ENCODE assay signal across 13 cellular contexts in the genomic region with DNA sequence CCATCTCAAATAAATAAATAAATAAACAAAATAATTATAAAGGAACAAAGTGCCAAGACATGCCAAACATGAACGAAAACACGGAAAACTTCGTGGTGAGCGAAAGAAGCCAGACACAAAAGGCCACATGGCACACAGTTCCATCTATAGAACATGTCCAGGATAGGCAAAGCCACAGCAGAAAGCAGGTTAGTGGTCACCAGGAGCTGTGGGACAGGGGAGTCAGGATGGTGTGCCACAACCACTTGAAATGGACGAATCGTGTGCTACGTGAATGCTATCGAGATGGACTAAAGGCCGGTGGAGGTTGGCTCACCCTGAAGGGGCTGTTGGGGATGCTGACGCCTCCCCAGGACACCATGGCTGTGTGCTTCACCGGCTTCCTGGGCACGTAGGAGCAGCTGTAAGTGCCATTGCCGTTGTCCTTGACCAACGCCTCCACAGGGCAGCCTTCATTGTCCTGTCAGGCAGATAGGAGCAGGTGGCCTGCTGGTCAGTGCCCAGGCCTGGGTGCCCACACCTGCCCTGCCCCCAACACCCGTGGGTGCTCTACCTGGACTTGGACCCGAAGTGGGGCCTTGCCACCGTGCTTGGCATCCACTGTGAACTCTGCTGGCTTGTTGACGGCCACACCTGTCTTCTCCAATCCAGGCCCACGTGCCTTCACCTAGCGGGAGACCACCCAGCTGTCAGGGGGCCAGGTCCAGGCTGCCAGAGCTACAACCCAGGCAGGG. TPM values are rescaled to one million over a fixed set of nuclear protein-coding genes. Genes with fewer than 3 reads are reported as not detected.
DNase-seq lines count a peak whose midpoint lies in the region; ATAC-seq and TF ChIP-seq lines count a peak whose summit lies in the region.
"Had no signal": no experiment of that assay in that cellular context is flagged by ENCODE, and none has a peak within 500 bp of the region (broad histone marks: within the 10 kb centered on the region; RNA-seq: fewer than 3 reads in every experiment).

No MANE protein-coding gene starts in this region.

- no peaks in the 10 kb centered on the region for H3K9me3 ChIP-seq in T-helper 17 cell (ENCODE audit: control insufficient read depth, low read length, poor library complexity, severe bottlenecking)
- H3K9me3 ChIP-seq in stomach smooth muscle (ENCODE audit: control insufficient read depth in 2 of 2, low read length in 2 of 2) = no peaks in the 10 kb centered on the region
- H3K9me3 ChIP-seq in A673 (ENCODE audit: low read depth, low read length, poor library complexity, severe bottlenecking) = no peaks in the 10 kb centered on the region

- POLR2A ChIA-PET in A673 (lab: Charles Lee; ENCODE audit: low non-redundant PET) = no interaction called here

- CTCF ChIA-PET in A673 (lab: Charles Lee) = no interaction called here

- peaks cover 0 to 4% (median 0%) of the 10 kb centered on the region in 6 donors for H3K9me3 Mint-ChIP-seq in immature natural killer cell

- peak overlapping the region; percentile 99 for H3K27ac ChIP-seq in stomach smooth muscle (ENCODE audit: low read length)
- no peak overlapping the region for H3K27ac ChIP-seq in A673 (ENCODE audit: low read depth, low read length, poor library complexity, severe bottlenecking)

- H3K4me1 Mint-ChIP-seq in T-helper 17 cell = peaks cover 12% of the 10 kb centered on the region
- peaks cover 32 to 54% of the 10 kb centered on the region in 2 donors for H3K4me1 Mint-ChIP-seq in immature natural killer cell

- ATAC-seq in T-helper 17 cell (no peak), HG03108 (IDR thresholded peaks at IDR 0.05; ENCODE audit: unreplicated experiment) (no peak), GM21528 (IDR thresholded peaks at IDR 0.05; ENCODE audit: low FRiP score, unreplicated experiment) (no peak)
- ATAC-seq: HCT116 had no signal

- H3K4me3 ChIP-seq in stomach smooth muscle (ENCODE audit: low read length in 2 of 2) = peak overlapping the region in 1 of 2 donors; percentile 29
- H3K4me3 ChIP-seq in A673 (ENCODE audit: low read depth, low read length, poor library complexity, severe bottlenecking) = no peak overlapping the region

- H3K27me3 ChIP-seq in stomach smooth muscle (ENCODE audit: control insufficient read depth in 1 of 2, insufficient read depth in 2 of 2, low read length in 2 of 2) (peaks cover 0 to 2% of the 10 kb centered on the region in 2 donors), A673 (replicated peaks; ENCODE audit: insufficient read depth, low read depth, low read length, poor library complexity) (no peaks in the 10 kb centered on the region)

- H3K27me3 Mint-ChIP-seq in T-helper 17 cell (no peaks in the 10 kb centered on the region), immature natural killer cell (ENCODE audit: low read depth in 3 of 3) (peaks cover 58 to 64% (median 60%) of the 10 kb centered on the region in 3 donors)

- H3K36me3 Mint-ChIP-seq in T-helper 17 cell (ENCODE audit: low read depth) = peaks cover 2% of the 10 kb centered on the region
- peaks cover 0 to 24% (median 4%) of the 10 kb centered on the region in 3 donors for H3K36me3 Mint-ChIP-seq in immature natural killer cell

- no peak overlapping the region for H3K4me3 Mint-ChIP-seq in T-helper 17 cell
- peak overlapping the region in 2 of 5 donors; percentile 18 to 50 for H3K4me3 Mint-ChIP-seq in immature natural killer cell

- no TSS peak for BruUV-seq in A673 (replicated peaks; lab: Mats Ljungman, UMichigan)

- H3K4me1 ChIP-seq in stomach smooth muscle (ENCODE audit: control insufficient read depth, insufficient read depth, low read length) (peaks cover 72% of the 10 kb centered on the region), A673 (ENCODE audit: insufficient read depth, low read length, poor library complexity, severe bottlenecking) (peaks cover 5% of the 10 kb centered on the region)

- intact Hi-C loops in A673 (cut with micrococcal nuclease; ENCODE audit: unreplicated experiment) = no loop called here

- H3K27ac Mint-ChIP-seq in T-helper 17 cell (peak overlapping the region; percentile 91), immature natural killer cell (peak overlapping the region in 5 of 6 donors; percentile 59 to 91 (median 82))

- TF ChIP-seq CTCF in A673 (conservative IDR thresholded peaks at IDR 0.05; ENCODE audit: low read depth, low read length) = no peak

- no peak overlapping the region for H3K9ac ChIP-seq in stomach smooth muscle (ENCODE audit: low read length in 2 of 2)

- DNase-seq in EH (ENCODE audit: low read depth) = peak; percentile 16
- DNase-seq in T-helper 17 cell = no peak
- DNase-seq in immature natural killer cell = no peak
- no peak for DNase-seq in A673 (ENCODE audit: low spot score)
- DNase-seq: DMS 273 treated with DMSO at 0.1 percent for 48 hours, MV-4-11, NCI-H1436, NCI-H2029 treated with DMSO at 0.1 percent for 48 hours, NCI-H510A had no signal

- H3K36me3 ChIP-seq in stomach smooth muscle (ENCODE audit: control insufficient read depth in 2 of 2, insufficient read depth in 2 of 2, low read length in 2 of 2) = peaks cover 51 to 63% of the 10 kb centered on the region in 2 donors
- peaks cover 90% of the 10 kb centered on the region for H3K36me3 ChIP-seq in A673 (ENCODE audit: insufficient read depth, low read length, poor library complexity, severe bottlenecking)

RNA-seq across cellular contexts. Expression of a gene that starts 10.6 kb away (rescaled TPM):
- total RNA-seq in T-helper 17 cell = 1,000 to 10,000 TPM; 1,780 to 2,536 TPM
- polyA plus RNA-seq in immature natural killer cell = 1,000 to 10,000 TPM in 1 of 3 donors, 100 to 1,000 TPM in 2; 135 to 1,231 (median 241) TPM
- total RNA-seq in A673 (2021) = 1,123 and 1,210 TPM in 2 replicates

RNA-seq across cellular contexts. Expression of a gene that starts 15.2 kb away (rescaled TPM):
- 100 to 1,000 TPM; 121 to 132 TPM for total RNA-seq in T-helper 17 cell
- 10 to 100 TPM; 27.2 to 31.2 (median 28.9) TPM for polyA plus RNA-seq in immature natural killer cell
- 79.6 and 84.7 TPM in 2 replicates for total RNA-seq in A673 (2021)

RNA-seq across cellular contexts. Expression of a gene that starts 34.3 kb away (rescaled TPM):
- total RNA-seq in T-helper 17 cell = 1,000 to 10,000 TPM; 4,596 to 4,820 TPM
- 1,000 to 10,000 TPM; 2,085 to 3,021 (median 2,819) TPM for polyA plus RNA-seq in immature natural killer cell
- 2,429 and 2,445 TPM in 2 replicates for total RNA-seq in A673 (2021)

RNA-seq across cellular contexts. Expression of a gene that starts 45.2 kb away (rescaled TPM):
- total RNA-seq in T-helper 17 cell = 10 to 100 TPM; 20.5 to 22.6 TPM
- polyA plus RNA-seq in immature natural killer cell = 10 to 100 TPM; 14.1 to 21.1 (median 17.8) TPM
- total RNA-seq in A673 (2021) = 6.8 and 8.3 TPM in 2 replicates

RNA-seq across cellular contexts. Expression of a gene that starts 47.5 kb away (rescaled TPM):
- 10 to 100 TPM; 84.1 to 95.7 TPM for total RNA-seq in T-helper 17 cell
- polyA plus RNA-seq in immature natural killer cell = 10 to 100 TPM; 24.9 to 39.2 (median 32.4) TPM
- total RNA-seq in A673 (2021) = 41.8 and 55.8 TPM in 2 replicates
